In the genomic region with DNA sequence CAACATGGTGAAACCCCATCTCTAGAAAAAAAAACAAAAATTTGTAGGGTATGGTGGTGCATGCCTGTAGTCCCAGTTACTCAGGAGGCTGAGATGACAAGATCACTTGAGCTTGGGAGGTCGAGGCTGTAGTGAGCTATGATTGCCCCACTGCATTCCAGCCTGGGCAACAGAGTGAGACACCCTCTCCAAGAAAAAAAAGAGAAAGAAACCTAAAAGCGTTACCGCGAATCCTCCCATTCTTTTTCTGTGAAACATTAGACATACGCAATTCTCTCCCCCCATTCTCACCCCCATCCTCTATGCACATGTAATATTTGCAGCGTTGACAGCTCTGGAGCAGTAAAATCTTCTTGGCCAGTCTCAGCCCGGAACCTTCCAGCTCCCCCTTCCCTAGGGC, we compare ENCODE assay signal across 9 cellular contexts. TPM values are rescaled to one million over a fixed set of nuclear protein-coding genes. Genes with fewer than 3 reads are reported as not detected.
A peak's percentile ranks its signal among the peaks of the same experiment; 100 is the strongest.
DNase-seq lines count a peak whose midpoint lies in the region; ATAC-seq, FAIRE-seq and TF ChIP-seq lines count a peak whose summit lies in the region.
"Had no signal": no experiment of that assay in that cellular context is flagged by ENCODE, and none has a peak within 500 bp of the region (broad histone marks: within the 10 kb centered on the region; RNA-seq: fewer than 3 reads in every experiment).

No MANE protein-coding gene starts in this region.

- no peaks in the 10 kb centered on the region for H3K9me3 Mint-ChIP-seq in activated T-cell treated with anti-CD3 and anti-CD28 coated beads, Interleukin-2, amount 50 U/mL, for 24 hours
- no peaks in the 10 kb centered on the region for H3K9me3 Mint-ChIP-seq in central memory CD8-positive, alpha-beta T cell

- peaks cover 73% of the 10 kb centered on the region for H3K27me3 Mint-ChIP-seq in activated T-cell treated with anti-CD3 and anti-CD28 coated beads, Interleukin-2, amount 50 U/mL, for 24 hours
- H3K27me3 Mint-ChIP-seq in central memory CD8-positive, alpha-beta T cell: peaks cover 93% of the 10 kb centered on the region

- no peak overlapping the region for H3K27ac Mint-ChIP-seq in activated T-cell treated with anti-CD3 and anti-CD28 coated beads, Interleukin-2, amount 50 U/mL, for 24 hours
- no peak overlapping the region for H3K27ac Mint-ChIP-seq in central memory CD8-positive, alpha-beta T cell (ENCODE audit: low read depth)

- FAIRE-seq in GM12892 (lab: Jason Lieb, UNC) (no peak), GM19239 (lab: Jason Lieb, UNC) (no peak)

- H3K9me3 ChIP-seq in mucosa of rectum (ENCODE audit: control insufficient read depth in 2 of 2, low read length in 2 of 2): no peaks in the 10 kb centered on the region
- no peaks in the 10 kb centered on the region for H3K9me3 ChIP-seq in thymus (ENCODE audit: control insufficient read depth)

- H3K36me3 Mint-ChIP-seq in activated T-cell treated with anti-CD3 and anti-CD28 coated beads, Interleukin-2, amount 50 U/mL, for 24 hours (ENCODE audit: low read depth): no peaks in the 10 kb centered on the region
- peaks cover 4% of the 10 kb centered on the region for H3K36me3 Mint-ChIP-seq in central memory CD8-positive, alpha-beta T cell (ENCODE audit: insufficient read depth)

- H3K36me3 ChIP-seq in mucosa of rectum (ENCODE audit: control insufficient read depth in 2 of 2, insufficient read depth in 2 of 2, low read length in 2 of 2) (no peaks in the 10 kb centered on the region), thymus (ENCODE audit: control insufficient read depth, insufficient read depth) (no peaks in the 10 kb centered on the region)
- H3K36me3 ChIP-seq: SJSA1 had no signal

- H3K9ac ChIP-seq in mucosa of rectum (ENCODE audit: low read depth in 1 of 2, low read length in 2 of 2): no peak overlapping the region

- no peak for ATAC-seq in central memory CD8-positive, alpha-beta T cell (replicated peaks; ENCODE audit: extremely low read depth, poor library complexity, severe bottlenecking)

- H3K4me3 ChIP-seq in mucosa of rectum (ENCODE audit: low read length in 2 of 2) (peak overlapping the region; percentile 63 to 80), thymus (ENCODE audit: low read length) (peak overlapping the region; percentile 60)

- H3K4me3 Mint-ChIP-seq in activated T-cell treated with anti-CD3 and anti-CD28 coated beads, Interleukin-2, amount 50 U/mL, for 24 hours: peak overlapping the region; percentile 73
- peak overlapping the region; percentile 68 for H3K4me3 Mint-ChIP-seq in central memory CD8-positive, alpha-beta T cell

- H3K27me3 ChIP-seq in mucosa of rectum (ENCODE audit: control insufficient read depth in 2 of 2, insufficient read depth in 2 of 2, low read length in 2 of 2): peaks cover 0 to 6% of the 10 kb centered on the region in 2 donors
- peaks cover 54% of the 10 kb centered on the region for H3K27me3 ChIP-seq in thymus (ENCODE audit: control insufficient read depth, insufficient read depth)

- intact Hi-C loops in posterior cingulate gyrus (cut with DNase I): no loop called here

- H3K4me1 Mint-ChIP-seq in activated T-cell treated with anti-CD3 and anti-CD28 coated beads, Interleukin-2, amount 50 U/mL, for 24 hours (ENCODE audit: low read depth): peaks cover 26% of the 10 kb centered on the region
- peaks cover 23% of the 10 kb centered on the region for H3K4me1 Mint-ChIP-seq in central memory CD8-positive, alpha-beta T cell

- TF ChIP-seq POLR2A in GM12892 (IDR thresholded peaks at IDR 0.05; ENCODE audit: low read depth, low read length): no peak

- WGBS in thymus: 26% methylated on average over 7 of the region's 7 CpGs

- DNase-seq in activated T-cell treated with anti-CD3 and anti-CD28 coated beads, Interleukin-2, amount 50 U/mL, for 24 hours: no peak
- no peak for DNase-seq in activated T-cell treated with anti-CD3 and anti-CD28 coated beads, Interleukin-2, amount 50 U/mL, for 1 hour
- no peak for DNase-seq in central memory CD8-positive, alpha-beta T cell (ENCODE audit: low spot score in 2 of 2)
- DNase-seq in posterior cingulate gyrus (no peak), GM12892 (ENCODE audit: insufficient read length) (no peak), GM19239 (ENCODE audit: insufficient read length, low spot score) (no peak)

- H3K27ac ChIP-seq in mucosa of rectum (ENCODE audit: low read depth in 2 of 2, low read length in 2 of 2): no peak overlapping the region
- peak overlapping the region; percentile 60 for H3K27ac ChIP-seq in thymus (ENCODE audit: low read depth)
- H3K27ac ChIP-seq: SJSA1 had no signal

- H3K4me1 ChIP-seq in mucosa of rectum (ENCODE audit: control insufficient read depth in 2 of 2, insufficient read depth in 2 of 2, low read length in 2 of 2) (peaks cover 22 to 24% of the 10 kb centered on the region in 2 donors), thymus (ENCODE audit: control insufficient read depth, insufficient read depth, low read length) (peaks cover 8% of the 10 kb centered on the region)

RNA-seq across cellular contexts. Expression of a gene that starts 2.1 kb away (rescaled TPM):
- 5.2 TPM for polyA plus RNA-seq in thymus
- polyA plus RNA-seq in GM12892 (2012; ENCODE audit: missing spikeins): 2.2 TPM

RNA-seq across cellular contexts. Expression of a gene that starts 20.3 kb away (rescaled TPM):
- 16.0 TPM for polyA plus RNA-seq in thymus
- 26.3 TPM for polyA plus RNA-seq in GM12892 (2012; ENCODE audit: missing spikeins)
